In the genomic region with DNA sequence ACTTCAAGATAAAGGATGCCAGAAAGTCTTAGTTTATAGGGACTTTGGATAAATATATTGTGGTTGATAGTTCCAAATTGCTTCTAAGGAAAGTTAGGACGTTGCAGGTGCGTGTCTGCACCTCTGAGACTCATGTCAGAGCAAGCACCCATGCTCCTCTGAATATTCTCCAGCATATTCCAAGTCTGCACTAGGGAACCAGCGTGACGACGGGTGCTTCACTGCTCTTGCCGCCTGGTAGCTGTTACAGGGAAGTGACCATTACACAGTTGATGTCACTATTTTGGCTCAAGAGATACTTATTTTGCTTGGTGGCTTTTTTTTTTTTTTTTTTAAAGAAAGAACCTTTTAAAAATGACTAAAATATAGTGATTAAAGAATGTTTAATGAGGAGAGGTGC, we compare ENCODE assay signal across 23 cellular contexts. TPM values are rescaled to one million over a fixed set of nuclear protein-coding genes. Genes with fewer than 3 reads are reported as not detected.
"Had no signal": no experiment of that assay in that cellular context is flagged by ENCODE, and none has a peak within 500 bp of the region (broad histone marks: within the 10 kb centered on the region; RNA-seq: fewer than 3 reads in every experiment).

No MANE protein-coding gene starts in this region.

- H3K36me3 Mint-ChIP-seq: stimulated activated naive B cell treated with anti-CD40 and anti-IgM and Interleukin-4, amounts not matched to agents 10 μg/mL and 1 μg/mL and 100 μg/mL, for 72 hours had no signal

- H3K4me1 Mint-ChIP-seq: activated naive CD8-positive, alpha-beta T cell treated with anti-CD3 and anti-CD28 coated beads, Interleukin-2, amount 50 U/mL, for 24 hours; immature natural killer cell; stimulated activated naive B cell treated with anti-CD40 and anti-IgM and Interleukin-4, amounts not matched to agents 10 μg/mL and 1 μg/mL and 100 μg/mL, for 72 hours had no signal

- H3K4me3 ChIP-seq: colonic mucosa, testis, upper lobe of right lung had no signal

- H3K9me3 ChIP-seq: colonic mucosa, testis, upper lobe of right lung had no signal

- H3K4me1 ChIP-seq: colonic mucosa, parathyroid adenoma, testis had no signal

- H3K36me3 ChIP-seq: colonic mucosa, WERI-Rb-1 had no signal

- H3K27ac ChIP-seq: colonic mucosa, epithelial cell of prostate, parathyroid adenoma, testis, upper lobe of right lung, WERI-Rb-1 had no signal

- H3K27me3 ChIP-seq: colonic mucosa, testis, upper lobe of right lung had no signal

- H3K27ac Mint-ChIP-seq: activated CD8-positive, alpha-beta T cell treated with anti-CD3 and anti-CD28 coated beads, Interleukin-2, amount 10 ng/mL, durations not matched to agents 7 days and 5 days; activated naive CD8-positive, alpha-beta T cell treated with anti-CD3 and anti-CD28 coated beads, Interleukin-2, amount 50 U/mL, for 24 hours; activated T-helper 1 cell treated with anti-CD3 and anti-CD28 coated beads, Interleukin-12 subunit alpha, Interleukin-12 subunit beta, Interleukin-2, Interleukin-4 antibody, amounts not matched to agents 30 ng/mL and 10 ng/mL and 1 ng/mL, durations not matched to agents 14 hours and 24 hours and 36 hours; immature natural killer cell; nephron progenitor cell; stimulated activated naive B cell treated with anti-CD40 and anti-IgM and Interleukin-4, amounts not matched to agents 10 μg/mL and 1 μg/mL and 100 μg/mL, for 72 hours had no signal

- ATAC-seq: activated CD8-positive, alpha-beta T cell treated with anti-CD3 and anti-CD28 coated beads, Interleukin-2, amount 10 ng/mL, durations not matched to agents 7 days and 5 days; activated naive CD8-positive, alpha-beta T cell treated with anti-CD3 and anti-CD28 coated beads, Interleukin-2, amount 50 U/mL, for 24 hours; sciatic nerve; SK-N-SH treated with all-trans-retinoic acid at 6 μM for 48 hours; stimulated activated naive B cell treated with anti-CD40 and anti-IgM and Interleukin-4, amounts not matched to agents 10 μg/mL and 1 μg/mL and 100 μg/mL, for 72 hours; upper lobe of right lung had no signal

- H3K27me3 Mint-ChIP-seq: activated naive CD8-positive, alpha-beta T cell treated with anti-CD3 and anti-CD28 coated beads, Interleukin-2, amount 50 U/mL, for 24 hours had no signal

- H3K4me3 Mint-ChIP-seq: activated CD8-positive, alpha-beta T cell treated with anti-CD3 and anti-CD28 coated beads, Interleukin-2, amount 10 ng/mL, durations not matched to agents 7 days and 5 days; activated naive CD8-positive, alpha-beta T cell treated with anti-CD3 and anti-CD28 coated beads, Interleukin-2, amount 50 U/mL, for 24 hours; activated T-helper 1 cell treated with anti-CD3 and anti-CD28 coated beads, Interleukin-12 subunit alpha, Interleukin-12 subunit beta, Interleukin-2, Interleukin-4 antibody, amounts not matched to agents 30 ng/mL and 10 ng/mL and 1 ng/mL, durations not matched to agents 14 hours and 24 hours and 36 hours; immature natural killer cell; nephron progenitor cell; stimulated activated naive B cell treated with anti-CD40 and anti-IgM and Interleukin-4, amounts not matched to agents 10 μg/mL and 1 μg/mL and 100 μg/mL, for 72 hours had no signal

- H3K9me3 Mint-ChIP-seq: activated naive CD8-positive, alpha-beta T cell treated with anti-CD3 and anti-CD28 coated beads, Interleukin-2, amount 50 U/mL, for 24 hours; activated T-helper 1 cell treated with anti-CD3 and anti-CD28 coated beads, Interleukin-12 subunit alpha, Interleukin-12 subunit beta, Interleukin-2, Interleukin-4 antibody, amounts not matched to agents 30 ng/mL and 10 ng/mL and 1 ng/mL, durations not matched to agents 14 hours and 24 hours and 36 hours; immature natural killer cell; nephron progenitor cell; stimulated activated naive B cell treated with anti-CD40 and anti-IgM and Interleukin-4, amounts not matched to agents 10 μg/mL and 1 μg/mL and 100 μg/mL, for 72 hours had no signal

- DNase-seq: activated CD4-positive, alpha-beta T cell treated with anti-CD3 and anti-CD28 coated beads, Interleukin-2, amount 50 U/mL, for 1 hour; activated CD4-positive, CD25-positive, alpha-beta regulatory T cell treated with anti-CD3 and anti-CD28 coated beads, Interleukin-2, amount 50 U/mL, for 72 hours; activated CD8-positive, alpha-beta T cell treated with anti-CD3 and anti-CD28 coated beads, Interleukin-2, amount 10 ng/mL, durations not matched to agents 7 days and 5 days; activated gamma-delta T cell; activated naive CD4-positive, alpha-beta T cell treated with anti-CD3 and anti-CD28 coated beads, Interleukin-2, amount 50 U/mL, for 16 hours; activated naive CD8-positive, alpha-beta T cell treated with anti-CD3 and anti-CD28 coated beads, Interleukin-2, amount 50 U/mL, for 24 hours; anterior cingulate cortex; colonic mucosa; immature natural killer cell; nephron progenitor cell; small intestine; stimulated activated CD4-positive, alpha-beta T cell treated with anti-CD3 and anti-CD28 coated beads, Interleukin-15, amount 100 ng/mL, for 24 hours; stimulated activated CD8-positive, alpha-beta memory T cell treated with anti-CD3 and anti-CD28 coated beads, Interleukin-4, amount 100 ng/mL, for 48 hours; stimulated activated naive B cell treated with anti-CD40 and anti-IgM and Interleukin-4, amounts not matched to agents 10 μg/mL and 1 μg/mL and 100 μg/mL, for 72 hours; T-helper 1 cell; testis; upper lobe of right lung; WERI-Rb-1 had no signal

RNA-seq across cellular contexts. Expression of a gene that starts 35.6 kb away (rescaled TPM):
- total RNA-seq: activated CD8-positive, alpha-beta T cell treated with anti-CD3 and anti-CD28 coated beads, Interleukin-2, amount 10 ng/mL, durations not matched to agents 7 days and 5 days; activated T-helper 1 cell treated with anti-CD3 and anti-CD28 coated beads, Interleukin-12 subunit alpha, Interleukin-12 subunit beta, Interleukin-2, Interleukin-4 antibody, amounts not matched to agents 30 ng/mL and 10 ng/mL and 1 ng/mL, durations not matched to agents 14 hours and 24 hours and 36 hours had no signal
